ENCODE assay signal across 1 cellular context in genomic region chr10:28681928-28682750, GRCh38.
TF ChIP-seq lines count a peak whose summit lies in the region.

No MANE protein-coding gene starts in this region.

TF ChIP-seq in K562, 482 proteins besides CTCF, POLR2A, EP300 and RAD21 (continued from another document and continues in another):
- TF ChIP-seq TEAD1 (CRISPR knock-in tag; IDR thresholded peaks at IDR 0.05) (peak in 1 of 2 experiments; percentile 53; a peak in 1 of 4 replicates), ZSCAN29 (IDR thresholded peaks at IDR 0.05) (no peak), THAP7 (CRISPR knock-in tag; IDR thresholded peaks at IDR 0.05) (no peak), ZNF395 (CRISPR knock-in tag; IDR thresholded peaks at IDR 0.05) (no peak), ZHX1 (conservative IDR thresholded peaks at IDR 0.05; ENCODE audit: low read length) (no peak), CREB1 (IDR thresholded peaks at IDR 0.05) (peak; percentile 7; the same call in 1 of the 2 replicates), CREB1 (CRISPR knock-in tag; IDR thresholded peaks at IDR 0.05) (no peak), LCOR (CRISPR knock-in tag; IDR thresholded peaks at IDR 0.05) (no peak), FOSL1 (tag; conservative IDR thresholded peaks at IDR 0.05) (no peak), NUFIP1 (IDR thresholded peaks at IDR 0.05; ENCODE audit: partially characterized antibody) (no peak), TFE3 (CRISPR knock-in tag; IDR thresholded peaks at IDR 0.05) (no peak), EP400 (IDR thresholded peaks at IDR 0.05) (no peak), DPF2 (IDR thresholded peaks at IDR 0.05) (peak; percentile 82; the same call in 1 of the 2 replicates), MCM3 (IDR thresholded peaks at IDR 0.05) (no peak), PKNOX1 (IDR thresholded peaks at IDR 0.05) (peak; percentile 25), LARP7 (IDR thresholded peaks at IDR 0.05) (no peak), CHD7 (IDR thresholded peaks at IDR 0.05; ENCODE audit: low read depth, low read length) (no peak), CEBPZ (IDR thresholded peaks at IDR 0.05; ENCODE audit: borderline replicate concordance, low read depth, low read length) (no peak), TCF7L2 (IDR thresholded peaks at IDR 0.05; ENCODE audit: low read depth, low read length) (no peak), THRB (CRISPR knock-in tag; conservative IDR thresholded peaks at IDR 0.05) (no peak), MEIS2 (IDR thresholded peaks at IDR 0.05; ENCODE audit: partially characterized antibody) (peak; percentile 85), TCF3 (CRISPR knock-in tag; IDR thresholded peaks at IDR 0.05) (peak; percentile 76), ZNF695 (CRISPR knock-in tag; IDR thresholded peaks at IDR 0.05) (no peak), ZNF436 (CRISPR knock-in tag; IDR thresholded peaks at IDR 0.05) (no peak), TCF7 (IDR thresholded peaks at IDR 0.05; ENCODE audit: borderline replicate concordance) (no peak), KAT7 (CRISPR knock-in tag; IDR thresholded peaks at IDR 0.05; ENCODE audit: borderline replicate concordance) (no peak), ZBTB26 (CRISPR knock-in tag; IDR thresholded peaks at IDR 0.05) (no peak), ZNF12 (CRISPR knock-in tag; IDR thresholded peaks at IDR 0.05) (no peak), MTA3 (IDR thresholded peaks at IDR 0.05; ENCODE audit: borderline replicate concordance) (peak; percentile 62; the same call in 1 of the 2 replicates), ZNF717 (CRISPR knock-in tag; IDR thresholded peaks at IDR 0.05) (no peak)
